32 cellular contexts compared by ENCODE assay signal in genomic region chr6:110897433-110897832, GRCh38. TPM values are rescaled to one million over a fixed set of nuclear protein-coding genes. Genes with fewer than 3 reads are reported as not detected.
DNase-seq lines count a peak whose midpoint lies in the region; ATAC-seq and TF ChIP-seq lines count a peak whose summit lies in the region.
"Had no signal": no experiment of that assay in that cellular context is flagged by ENCODE, and none has a peak within 500 bp of the region (broad histone marks: within the 10 kb centered on the region; RNA-seq: fewer than 3 reads in every experiment).

No MANE protein-coding gene starts in this region.

- ATAC-seq in upper lobe of left lung (ENCODE audit: low FRiP score in 2 of 2), result no peak
- ATAC-seq: left lobe of liver; PC-3; stimulated activated naive B cell treated with anti-CD40 and anti-IgM and Interleukin-4, amounts not matched to agents 10 μg/mL and 1 μg/mL and 100 μg/mL, for 72 hours; WTC11 had no signal

- no peak for TF ChIP-seq CTCF in C4-2B (conservative IDR thresholded peaks at IDR 0.05)
- TF ChIP-seq CTCF in LNCaP clone FGC (IDR thresholded peaks at IDR 0.05; ENCODE audit: control insufficient read depth, extremely low read depth, insufficient read depth), result no peak
- no peak for TF ChIP-seq CTCF in choroid plexus epithelial cell (conservative IDR thresholded peaks at IDR 0.05; ENCODE audit: low read depth, low read length)
- no peak for TF ChIP-seq CTCF in upper lobe of left lung (IDR thresholded peaks at IDR 0.05)

- H3K4me3 ChIP-seq in LNCaP clone FGC (ENCODE audit: low read depth, low read length) (no peak overlapping the region), choroid plexus epithelial cell (ENCODE audit: low read depth, low read length) (no peak overlapping the region), upper lobe of left lung (no peak overlapping the region)
- H3K4me3 ChIP-seq: colonic mucosa, hepatocyte, neural progenitor cell, right atrium auricular region, testis, vagina had no signal

- DNase-seq in EL (peak; percentile 23), LNCaP clone FGC (ENCODE audit: low read depth) (peak; percentile 71), choroid plexus epithelial cell (ENCODE audit: low read depth) (peak; percentile 33), HPDE6-E6E7 (ENCODE audit: extremely low spot score) (no peak), T-helper 1 cell (no peak), upper lobe of left lung (no peak), erythroblast (lab: John Stamatoyannopoulos, UW) (no peak)
- DNase-seq: activated naive CD4-positive, alpha-beta T cell treated with anti-CD3 and anti-CD28 coated beads, Interleukin-2, amount 10 ng/mL, durations not matched to agents 7 days and 5 days; CD4-positive, alpha-beta memory T cell; colonic mucosa; effector memory CD4-positive, alpha-beta T cell; foreskin melanocyte; H9; KG1; mesenchymal stem cell; NCI-H1048; NCI-H1694; NCI-H510A treated with DMSO at 0.1 percent for 48 hours; PC-3; SHP77; stimulated activated CD4-positive, alpha-beta T cell treated with anti-CD3 and anti-CD28 coated beads, Interleukin-12 subunit alpha, Interleukin-12 subunit beta, amount 100 ng/mL, for 4 hours; stimulated activated CD4-positive, alpha-beta T cell treated with anti-CD3 and anti-CD28 coated beads, Interleukin-4, amount 100 ng/mL, for 4 hours; stimulated activated naive B cell treated with anti-CD40 and anti-IgM and Interleukin-4, amounts not matched to agents 10 μg/mL and 1 μg/mL and 100 μg/mL, for 72 hours; T-helper 9 cell; testis had no signal

- TF ChIP-seq EP300 in upper lobe of left lung (IDR thresholded peaks at IDR 0.05), result no peak

- H3K27ac ChIP-seq in C4-2B (peak overlapping the region; percentile 72), upper lobe of left lung (no peak overlapping the region)
- H3K27ac ChIP-seq: colonic mucosa, hepatocyte, neural progenitor cell, right atrium auricular region, testis, vagina had no signal

- TF ChIP-seq POLR2A in upper lobe of left lung (IDR thresholded peaks at IDR 0.05), result no peak
- TF ChIP-seq POLR2A in erythroblast (IDR thresholded peaks at IDR 0.05; ENCODE audit: low read length), result no peak

- 95 to 97% methylated on average over 9 of the region's 9 CpGs for WGBS in upper lobe of left lung, 2 donors

- no peaks in the 10 kb centered on the region for H3K4me1 ChIP-seq in upper lobe of left lung
- H3K4me1 ChIP-seq: colonic mucosa, neural progenitor cell, right atrium auricular region, testis, vagina had no signal

- H3K27me3 ChIP-seq in upper lobe of left lung, result no peaks in the 10 kb centered on the region
- H3K27me3 ChIP-seq: colonic mucosa, hepatocyte, neural progenitor cell, right atrium auricular region, testis, vagina had no signal

- no peaks in the 10 kb centered on the region for H3K9me3 ChIP-seq in upper lobe of left lung
- H3K9me3 ChIP-seq: colonic mucosa, right atrium auricular region, testis, vagina had no signal

- peaks cover 24 to 60% (median 40%) of the 10 kb centered on the region in 4 donors for H3K36me3 ChIP-seq in upper lobe of left lung

RNA-seq across cellular contexts. Expression of gene AMD1, which starts 22.8 kb away (rescaled TPM):
- total RNA-seq in upper lobe of left lung, result 100 to 1,000 TPM in 2 of 6 donors, 10 to 100 TPM in 4; 57.2 to 132 (median 67.9) TPM

Comparison
In these comparisons a context has a peak if more than half of its experiments do, and no peak if none do; other contexts are left out.
1. DNase-seq: peak in EL (single experiment), LNCaP clone FGC (single experiment) and choroid plexus epithelial cell (single experiment); none in HPDE6-E6E7 (single experiment), T-helper 1 cell (0 of 5), upper lobe of left lung (0 of 2) and erythroblast (0 of 2).